8 cellular contexts compared by ENCODE assay signal in genomic region chr10:101354584-101355070, GRCh38. TPM values are rescaled to one million over a fixed set of nuclear protein-coding genes. Genes with fewer than 3 reads are reported as not detected.
DNase-seq lines count a peak whose midpoint lies in the region; ATAC-seq, FAIRE-seq and TF ChIP-seq lines count a peak whose summit lies in the region.

No MANE protein-coding gene starts in this region.

- no peaks in the 10 kb centered on the region for H3K36me3 ChIP-seq in Loucy (ENCODE audit: insufficient read depth, low read length)

- peaks cover 31% of the 10 kb centered on the region for H3K4me1 ChIP-seq in Loucy (ENCODE audit: insufficient read depth, low read length, poor library complexity, severe bottlenecking)

- H3K4me3 Mint-ChIP-seq in mesothelial cell of epicardium = peak overlapping the region; percentile 89

- peaks cover 20% of the 10 kb centered on the region for H3K4me1 Mint-ChIP-seq in mesothelial cell of epicardium

- TF ChIP-seq POLR2A in GM12892 (IDR thresholded peaks at IDR 0.05; ENCODE audit: low read depth, low read length) = no peak

- TF ChIP-seq CTCF in Loucy (conservative IDR thresholded peaks at IDR 0.05; ENCODE audit: low read length) (no peak), choroid plexus epithelial cell (conservative IDR thresholded peaks at IDR 0.05; ENCODE audit: low read depth, low read length) (no peak), mesothelial cell of epicardium (IDR thresholded peaks at IDR 0.05; ENCODE audit: unreplicated experiment) (no peak)

- H4K20me1 ChIP-seq in Loucy (ENCODE audit: insufficient read depth, low read length, poor library complexity, severe bottlenecking) = peaks cover 3% of the 10 kb centered on the region

- peak overlapping the region; percentile 95 for H3K4me2 ChIP-seq in Loucy (ENCODE audit: low read depth, low read length, poor library complexity, severe bottlenecking)

- DNase-seq in GM12892 (ENCODE audit: insufficient read length) = no peak
- DNase-seq in choroid plexus epithelial cell (ENCODE audit: low read depth) = no peak
- DNase-seq in mesothelial cell of epicardium (ENCODE audit: low spot score in 2 of 2, unreplicated experiment in 2 of 2) = no peak
- DNase-seq in NCI-H2171 (lab: John Stamatoyannopoulos, UW) = no peak
- DNase-seq in SK-N-DZ (ENCODE audit: low spot score) = no peak
- no peak for DNase-seq in NCI-H2081 treated with DMSO at 0.1 percent for 48 hours (lab: John Stamatoyannopoulos, UW)

- peak; percentile 75 for FAIRE-seq in GM12892 (lab: Jason Lieb, UNC)

- H3K27ac Mint-ChIP-seq in mesothelial cell of epicardium = peak overlapping the region; percentile 97

- no peaks in the 10 kb centered on the region for H3K9me3 Mint-ChIP-seq in mesothelial cell of epicardium

- H2AFZ ChIP-seq in Loucy (ENCODE audit: low read length) = peak overlapping the region; percentile 84

- peak overlapping the region; percentile 78 for H3K9ac ChIP-seq in Loucy (ENCODE audit: low read depth, low read length, poor library complexity, severe bottlenecking)

- no peaks in the 10 kb centered on the region for H3K9me2 ChIP-seq in Loucy (replicated peaks; ENCODE audit: low read depth, low read length)

- H3F3A ChIP-seq in Loucy (ENCODE audit: low read depth) = no peaks in the 10 kb centered on the region

- H3K36me3 Mint-ChIP-seq in mesothelial cell of epicardium = peaks cover 5% of the 10 kb centered on the region

- H3K4me3 ChIP-seq in Loucy (ENCODE audit: low read length, poor library complexity, severe bottlenecking) = peak overlapping the region; percentile 85
- peak overlapping the region; percentile 80 for H3K4me3 ChIP-seq in choroid plexus epithelial cell (ENCODE audit: low read depth, low read length)

- ATAC-seq in GM18867 (IDR thresholded peaks at IDR 0.05; ENCODE audit: unreplicated experiment) = no peak

- peaks cover 43% of the 10 kb centered on the region for H3K79me2 ChIP-seq in Loucy (ENCODE audit: insufficient read depth, low read length)

- H3K27me3 ChIP-seq in Loucy (ENCODE audit: insufficient read depth, low read length, poor library complexity, severe bottlenecking) = no peaks in the 10 kb centered on the region

- H3K27me3 Mint-ChIP-seq in mesothelial cell of epicardium (ENCODE audit: low read depth) = peaks cover 5% of the 10 kb centered on the region

- no peaks in the 10 kb centered on the region for H3K9me3 ChIP-seq in Loucy (ENCODE audit: insufficient read depth, low read depth, low read length)

RNA-seq across cellular contexts. Expression of gene BTRC, which starts 0.7 kb away (rescaled TPM):
- polyA plus RNA-seq in GM12892 (2012; ENCODE audit: missing spikeins) = 6.6 TPM
- 37.5 to 38.4 TPM (median 37.7 TPM) in 3 replicates for total RNA-seq in mesothelial cell of epicardium
- polyA plus RNA-seq in SK-N-DZ (2014; cell fraction: cytosol; rRNA removed) = 8.8 and 9.5 TPM in 2 replicates
- polyA plus RNA-seq in SK-N-DZ (2014; cell fraction: nucleus; rRNA removed) = 5.6 and 6.8 TPM in 2 replicates
